Comparison of ENCODE assay signal across 31 cellular contexts in the genomic region with DNA sequence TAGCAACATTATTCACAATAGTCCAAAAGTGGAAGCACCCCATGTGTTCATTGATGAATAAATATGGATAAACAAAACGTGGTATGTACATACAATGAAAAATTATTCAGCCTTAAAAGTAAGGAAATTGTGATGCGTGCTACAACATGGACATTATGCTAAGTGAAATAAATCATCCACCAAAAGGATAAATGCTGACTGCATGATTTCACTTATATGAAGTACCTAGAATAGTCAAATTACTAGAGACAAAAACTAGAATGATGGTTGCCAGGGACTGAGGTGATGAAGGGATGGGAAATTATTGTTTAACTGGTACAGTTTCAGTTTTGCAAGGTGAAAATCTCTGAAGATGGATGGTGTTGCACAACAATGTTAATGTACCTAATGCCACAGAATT.
"Had no signal": no experiment of that assay in that cellular context is flagged by ENCODE, and none has a peak within 500 bp of the region (broad histone marks: within the 10 kb centered on the region; RNA-seq: fewer than 3 reads in every experiment).

No MANE protein-coding gene starts in this region.

- H3K27me3 ChIP-seq: ascending aorta, cardiac muscle cell, dorsolateral prefrontal cortex, gastrocnemius medialis, hepatocyte, ovary, uterus had no signal

- H3K4me3 ChIP-seq: ascending aorta, cardiac muscle cell, coronary artery, dorsolateral prefrontal cortex, gastrocnemius medialis, hepatocyte, left ventricle myocardium inferior, lung, ovary, skin epidermis, thoracic aorta, uterus had no signal

- H2AFZ ChIP-seq: hepatocyte had no signal

- H3K79me2 ChIP-seq: hepatocyte had no signal

- DNase-seq: activated CD4-positive, alpha-beta memory T cell treated with anti-CD3 and anti-CD28 coated beads for 36 hours; activated CD4-positive, alpha-beta T cell treated with anti-CD3 and anti-CD28 coated beads, Interleukin-2, amount 10 ng/mL, durations not matched to agents 24 days and 14 days; activated CD4-positive, CD25-positive, alpha-beta regulatory T cell treated with anti-CD3 and anti-CD28 coated beads, Interleukin-2, amount 50 U/mL, for 72 hours; activated CD8-positive, alpha-beta memory T cell treated with anti-CD3 and anti-CD28 coated beads, Interleukin-2, amount 50 U/mL, for 4 hours; activated gamma-delta T cell; activated naive CD4-positive, alpha-beta T cell treated with anti-CD3 and anti-CD28 coated beads, Interleukin-2, amount 10 ng/mL, durations not matched to agents 7 days and 5 days; activated naive CD8-positive, alpha-beta T cell treated with anti-CD3 and anti-CD28 coated beads, Interleukin-2, amount 10 ng/mL, durations not matched to agents 7 days and 5 days; activated T-cell treated with anti-CD3 and anti-CD28 coated beads, Interleukin-2, amount 50 U/mL, for 1 hour; cerebellar nuclear complex; dorsolateral prefrontal cortex; effector memory CD8-positive, alpha-beta T cell; erythroblast; gastrocnemius medialis; islet precursor cell; left ventricle myocardium inferior; mesendoderm; natural killer cell; ovary; stimulated activated CD4-positive, alpha-beta T cell treated with anti-CD3 and anti-CD28 coated beads, Interleukin-12 subunit alpha, Interleukin-12 subunit beta, amount 100 ng/mL, for 4 hours; stimulated activated CD4-positive, alpha-beta T cell treated with anti-CD3 and anti-CD28 coated beads, Interleukin-4, amount 100 ng/mL, for 1 hour; stimulated activated naive CD8-positive, alpha-beta T cell treated with anti-CD3 and anti-CD28 coated beads, Interleukin-15, Interleukin-2, amounts not matched to agents 100 U/mL and 50 U/mL, for 24 hours; trophoblast cell; uterus had no signal

- ATAC-seq: effector memory CD8-positive, alpha-beta T cell; gastrocnemius medialis; natural killer cell; sciatic nerve; stimulated activated naive CD8-positive, alpha-beta T cell treated with anti-CD3 and anti-CD28 coated beads, Interleukin-15, Interleukin-2, amounts not matched to agents 100 U/mL and 50 U/mL, for 24 hours had no signal

- H3K4me2 ChIP-seq: hepatocyte had no signal

- H3K36me3 ChIP-seq: ascending aorta, cardiac muscle cell, gastrocnemius medialis, left ventricle myocardium inferior, ovary, thoracic aorta had no signal

- H3K9me3 ChIP-seq: ascending aorta, gastrocnemius medialis, left ventricle myocardium inferior, ovary, thoracic aorta, uterus had no signal

- H3K27ac ChIP-seq: ascending aorta, cardiac muscle cell, coronary artery, dorsolateral prefrontal cortex, gastrocnemius medialis, hepatocyte, left ventricle myocardium inferior, ovary, skin epidermis, thoracic aorta, uterus had no signal
